ENCODE assay signal across 10 cellular contexts in genomic region chr1:86382878-86383277, GRCh38. TPM values are rescaled to one million over a fixed set of nuclear protein-coding genes. Genes with fewer than 3 reads are reported as not detected.
DNase-seq lines count a peak whose midpoint lies in the region; ATAC-seq, FAIRE-seq and TF ChIP-seq lines count a peak whose summit lies in the region.
"Had no signal": no experiment of that assay in that cellular context is flagged by ENCODE, and none has a peak within 500 bp of the region (broad histone marks: within the 10 kb centered on the region; RNA-seq: fewer than 3 reads in every experiment).

No MANE protein-coding gene starts in this region.

- H3K9me3 ChIP-seq in liver (ENCODE audit: control insufficient read depth in 4 of 4, low read length in 3 of 4) = no peaks in the 10 kb centered on the region
- no peaks in the 10 kb centered on the region for H3K9me3 ChIP-seq in HepG2 (ENCODE audit: low read length)

- H3K4me3 ChIP-seq in liver (ENCODE audit: low read depth in 1 of 3, low read length in 3 of 3) (peak overlapping the region in 2 of 3 donors; percentile 15 to 23), HepG2 (replicated peaks in 1 of 3; ENCODE audit: insufficient read depth in 1 of 3, low read depth in 2 of 3, low read length in 3 of 3) (no peak overlapping the region)

- peak overlapping the region in 1 of 2 donors; percentile 58 for H3K9ac ChIP-seq in liver (ENCODE audit: low read depth in 1 of 2, low read length in 2 of 2)
- no peak overlapping the region for H3K9ac ChIP-seq in HepG2 (ENCODE audit: insufficient read depth, low read depth, low read length)

- BruUV-seq in HepG2 (replicated peaks; lab: Mats Ljungman, UMichigan) = no TSS peak

- no peak for TF ChIP-seq CTCF in liver (IDR thresholded peaks at IDR 0.05; ENCODE audit: low read depth, low read length, missing input control)
- TF ChIP-seq CTCF in HepG2 (CRISPR knock-in tag; IDR thresholded peaks at IDR 0.05) = no peak

- H3K4me1 ChIP-seq in liver (ENCODE audit: control insufficient read depth in 4 of 4, insufficient read depth in 4 of 4, low read length in 3 of 4) (peaks cover 0 to 8% (median 3%) of the 10 kb centered on the region in 4 donors), HepG2 (ENCODE audit: insufficient read depth, low read length) (no peaks in the 10 kb centered on the region)

- DNase-seq in HepG2 (ENCODE audit: low spot score) (no peak), dermis blood vessel endothelial cell (peak; percentile 56), SIG-M5 treated with dmso at 0.1 percent for 504 hours (lab: John Stamatoyannopoulos, UW; ENCODE audit: unreplicated experiment) (no peak), EL (no peak), AG08395 (ENCODE audit: low spot score) (no peak)

- intact Hi-C loops in HepG2 (cut with micrococcal nuclease; ENCODE audit: unreplicated experiment) = no loop called here

- WGBS in liver = 46% methylated on average over 1 of the region's 1 CpG
- 47% methylated on average over 1 of the region's 1 CpG for WGBS in HepG2 (ENCODE audit: low lambda C conversion rate)

- H3K27ac ChIP-seq in liver (ENCODE audit: low read depth in 1 of 2, low read length in 2 of 2) (peak overlapping the region; percentile 1 to 20), HepG2 (ENCODE audit: extremely low read length, insufficient read depth, low read length) (no peak overlapping the region)

- POLR2A ChIA-PET in HepG2 (lab: Yijun Ruan, JAX) = no interaction called here

- no peak overlapping the region for H3K4me2 ChIP-seq in HepG2 (ENCODE audit: low read depth, low read length)

- H4K20me1 ChIP-seq in HepG2 (ENCODE audit: insufficient read depth, low read length) = no peaks in the 10 kb centered on the region

- ATAC-seq in HepG2 (no peak), HG03066 (IDR thresholded peaks at IDR 0.05; ENCODE audit: low read depth, unreplicated experiment) (peak; percentile 56), HG03521 (IDR thresholded peaks at IDR 0.05; ENCODE audit: unreplicated experiment) (no peak)
- ATAC-seq: Panc1 had no signal

- peaks cover 0 to 2% (median 0%) of the 10 kb centered on the region in 4 donors for H3K36me3 ChIP-seq in liver (ENCODE audit: control insufficient read depth in 4 of 4, insufficient read depth in 3 of 4, low read depth in 1 of 4, low read length in 3 of 4)
- no peaks in the 10 kb centered on the region for H3K36me3 ChIP-seq in HepG2 (replicated peaks in 1 of 2; ENCODE audit: control insufficient read depth in 1 of 2, insufficient read depth in 2 of 2, low read length in 2 of 2)

- TF ChIP-seq RAD21 in liver (IDR thresholded peaks at IDR 0.05) (no peak), HepG2 (CRISPR knock-in tag; IDR thresholded peaks at IDR 0.05) (no peak)

- in situ Hi-C loops in HepG2 (cut with HindIII; ENCODE audit: extremely low pct_ligation_motif_present, low pct_unique_long_range_greater_than_20kb) = loop anchor here (10.0 kb wide), 1 partner anchor 122 kb away; no protein-coding TSS in a partner anchor

- no peak for TF ChIP-seq EP300 in HepG2 (IDR thresholded peaks at IDR 0.05; ENCODE audit: low read depth in 2 of 2, low read length in 2 of 2)
- TF ChIP-seq EP300 in HepG2 (CRISPR knock-in tag; IDR thresholded peaks at IDR 0.05; ENCODE audit: borderline replicate concordance) = no peak

- FAIRE-seq in HepG2 (lab: Jason Lieb, UNC) = no peak

- H3K79me2 ChIP-seq in HepG2 (ENCODE audit: insufficient read depth, low read length) = no peaks in the 10 kb centered on the region

- CTCF ChIA-PET in HepG2 (lab: Yijun Ruan, JAX; ENCODE audit: low intra/inter-chr PET ratio, low total read pairs) = no interaction called here

- H2AFZ ChIP-seq in HepG2 (ENCODE audit: low read length) = no peak overlapping the region

- TF ChIP-seq POLR2A in HepG2 (IDR thresholded peaks at IDR 0.05; ENCODE audit: insufficient read depth in 1 of 2, low read depth in 2 of 2, low read length in 2 of 2) = no peak

- H3K27me3 ChIP-seq in liver (ENCODE audit: control insufficient read depth in 4 of 4, insufficient read depth in 4 of 4, low read length in 3 of 4) = no peaks in the 10 kb centered on the region
- H3K27me3 ChIP-seq in HepG2 (ENCODE audit: control insufficient read depth in 1 of 2, insufficient read depth in 2 of 2, low read length in 2 of 2) = no peaks in the 10 kb centered on the region

TF ChIP-seq in liver, 16 proteins besides CTCF, POLR2A, EP300 and RAD21:
- TF ChIP-seq YY1 (IDR thresholded peaks at IDR 0.05) = peak; percentile 24
- no peak for TF ChIP-seq HNF4G (IDR thresholded peaks at IDR 0.05)
- no peak for TF ChIP-seq FOXA1 (IDR thresholded peaks at IDR 0.05)

TF ChIP-seq in HepG2, 621 proteins besides CTCF, POLR2A, EP300 and RAD21 (continues in another document):
- TF ChIP-seq ZNF607 (CRISPR knock-in tag; IDR thresholded peaks at IDR 0.05; ENCODE audit: borderline replicate concordance) (no peak), ZNF589 (CRISPR knock-in tag; conservative IDR thresholded peaks at IDR 0.05) (no peak), ATF2 (CRISPR knock-in tag; IDR thresholded peaks at IDR 0.05) (no peak), ZNF747 (CRISPR knock-in tag; IDR thresholded peaks at IDR 0.05; ENCODE audit: borderline replicate concordance) (no peak), ZNF720 (CRISPR knock-in tag; IDR thresholded peaks at IDR 0.05) (no peak), MIER3 (CRISPR knock-in tag; IDR thresholded peaks at IDR 0.05; ENCODE audit: borderline replicate concordance) (no peak), YEATS4 (CRISPR knock-in tag; IDR thresholded peaks at IDR 0.05; ENCODE audit: borderline replicate concordance) (no peak), NFE2L2 (IDR thresholded peaks at IDR 0.05; ENCODE audit: low read length) (no peak)

RNA-seq across cellular contexts. Expression of gene ODF2L, which starts 13.2 kb away (rescaled TPM):
- 1 to 10 TPM; 4.2 to 6.2 TPM for total RNA-seq in liver
- polyA plus RNA-seq in liver = 1 to 10 TPM; 3.0 to 6.5 TPM
- 0.07 and 0.27 TPM in 2 replicates for total RNA-seq in HepG2 (2016; rRNA removed; fragmentation: Illumina TruSeq; extraction: Trizol)
- total RNA-seq in HepG2 (2016; cell fraction: cytosol; rRNA removed; fragmentation: Illumina TruSeq; extraction: Trizol; ENCODE audit: low read depth) = not detected in 2 replicates
- 0.15 and 0.22 TPM in 2 replicates for total RNA-seq in HepG2 (2016; cell fraction: insoluble cytoplasmic fraction; rRNA removed; fragmentation: Illumina TruSeq; extraction: Trizol)
- not detected in 2 replicates for total RNA-seq in HepG2 (2016; cell fraction: membrane; rRNA removed; fragmentation: Illumina TruSeq; extraction: Trizol)
- 0.97 and 1.2 TPM in 2 replicates for total RNA-seq in HepG2 (2016; cell fraction: nucleus; rRNA removed; fragmentation: Illumina TruSeq; extraction: Trizol)
- polyA plus RNA-seq in HepG2 (2011; rRNA removed) = not detected in 2 replicates
- polyA plus RNA-seq in HepG2 (2011; cell fraction: cytosol; rRNA removed) = not detected in 2 replicates
- polyA plus RNA-seq in HepG2 (2011; cell fraction: nucleus; rRNA removed) = not detected in 2 replicates
- polyA plus RNA-seq in HepG2 (2012) = not detected in 2 replicates
- polyA plus RNA-seq in HepG2 (2016; cell fraction: cytosol; fragmentation: Illumina TruSeq; extraction: Trizol; ENCODE audit: low read depth) = not detected in 2 replicates
- 0.71 TPM in 1 of 2 replicates, not detected in the other for polyA plus RNA-seq in HepG2 (2016; cell fraction: insoluble cytoplasmic fraction; fragmentation: Illumina TruSeq; extraction: Trizol; ENCODE audit: low read depth)
- not detected in 2 replicates for polyA plus RNA-seq in HepG2 (2016; cell fraction: membrane; fragmentation: Illumina TruSeq; extraction: Trizol; ENCODE audit: low read depth)
- polyA plus RNA-seq in HepG2 (2016; cell fraction: nucleus; fragmentation: Illumina TruSeq; extraction: Trizol; ENCODE audit: insufficient read depth, low read depth) = 1.1 TPM in 1 of 2 replicates, not detected in the other
- 0.02 and 5.6 TPM in 2 replicates for polyA minus RNA-seq in HepG2 (2011; rRNA and poly(A)+ RNA removed; ENCODE audit: low replicate concordance)
- polyA minus RNA-seq in HepG2 (2011; cell fraction: cytosol; rRNA and poly(A)+ RNA removed) = not detected in 2 replicates
- not detected in 2 replicates for polyA minus RNA-seq in HepG2 (2011; cell fraction: nucleus; rRNA and poly(A)+ RNA removed)
- total RNA-seq in dermis blood vessel endothelial cell = 42.5 and 63.6 TPM in 2 replicates

RNA-seq across cellular contexts. Expression of gene CLCA2, which starts 41.1 kb away (rescaled TPM):
- not detected for total RNA-seq in liver
- polyA plus RNA-seq in liver = not detected
- total RNA-seq in HepG2 (2016; rRNA removed; fragmentation: Illumina TruSeq; extraction: Trizol) = not detected in 2 replicates
- not detected in 2 replicates for total RNA-seq in HepG2 (2016; cell fraction: cytosol; rRNA removed; fragmentation: Illumina TruSeq; extraction: Trizol; ENCODE audit: low read depth)
- not detected in 2 replicates for total RNA-seq in HepG2 (2016; cell fraction: insoluble cytoplasmic fraction; rRNA removed; fragmentation: Illumina TruSeq; extraction: Trizol)
- total RNA-seq in HepG2 (2016; cell fraction: membrane; rRNA removed; fragmentation: Illumina TruSeq; extraction: Trizol) = not detected in 2 replicates
- not detected in 2 replicates for total RNA-seq in HepG2 (2016; cell fraction: nucleus; rRNA removed; fragmentation: Illumina TruSeq; extraction: Trizol)
- not detected in 2 replicates for polyA plus RNA-seq in HepG2 (2011; rRNA removed)
- polyA plus RNA-seq in HepG2 (2011; cell fraction: cytosol; rRNA removed) = not detected in 2 replicates
- polyA plus RNA-seq in HepG2 (2011; cell fraction: nucleus; rRNA removed) = not detected in 2 replicates
- not detected in 2 replicates for polyA plus RNA-seq in HepG2 (2012)
- polyA plus RNA-seq in HepG2 (2016; cell fraction: cytosol; fragmentation: Illumina TruSeq; extraction: Trizol; ENCODE audit: low read depth) = not detected in 2 replicates
- polyA plus RNA-seq in HepG2 (2016; cell fraction: insoluble cytoplasmic fraction; fragmentation: Illumina TruSeq; extraction: Trizol; ENCODE audit: low read depth) = not detected in 2 replicates
- not detected in 2 replicates for polyA plus RNA-seq in HepG2 (2016; cell fraction: membrane; fragmentation: Illumina TruSeq; extraction: Trizol; ENCODE audit: low read depth)
- not detected in 2 replicates for polyA plus RNA-seq in HepG2 (2016; cell fraction: nucleus; fragmentation: Illumina TruSeq; extraction: Trizol; ENCODE audit: insufficient read depth, low read depth)
- 1.1 TPM in 1 of 2 replicates, not detected in the other for polyA minus RNA-seq in HepG2 (2011; rRNA and poly(A)+ RNA removed; ENCODE audit: low replicate concordance)
- polyA minus RNA-seq in HepG2 (2011; cell fraction: cytosol; rRNA and poly(A)+ RNA removed) = not detected in 2 replicates
- polyA minus RNA-seq in HepG2 (2011; cell fraction: nucleus; rRNA and poly(A)+ RNA removed) = not detected in 2 replicates
- total RNA-seq in dermis blood vessel endothelial cell = under 0.01 TPM in 1 of 2 replicates, not detected in the other
- total RNA-seq: epithelial cell of proximal tubule had no signal

Comparison
In these comparisons a context has a peak if more than half of its experiments do, and no peak if none do; other contexts are left out.
1. H3K4me3 ChIP-seq: peak in liver (2 of 3); none in HepG2 (0 of 3).